19 cellular contexts compared by ENCODE assay signal in genomic region chr18:7645756-7646155, GRCh38.
A peak's percentile ranks its signal among the peaks of the same experiment; 100 is the strongest.
DNase-seq lines count a peak whose midpoint lies in the region; ATAC-seq and TF ChIP-seq lines count a peak whose summit lies in the region.
"Had no signal": no experiment of that assay in that cellular context is flagged by ENCODE, and none has a peak within 500 bp of the region (broad histone marks: within the 10 kb centered on the region; RNA-seq: fewer than 3 reads in every experiment).

No MANE protein-coding gene starts in this region.

- DNase-seq in NCI-H2171 treated with DMSO at 0.1 percent for 48 hours (lab: John Stamatoyannopoulos, UW): peak; percentile 44
- no peak for DNase-seq in NCI-H2171 (lab: John Stamatoyannopoulos, UW)
- DNase-seq in M059J (ENCODE audit: low read depth): peak; percentile 47
- DNase-seq in body of pancreas: peak; percentile 30 to 61 (median 46)
- DNase-seq in renal cortical epithelial cell (ENCODE audit: low read depth): peak; percentile 51
- no peak for DNase-seq in NCI-H774 (lab: John Stamatoyannopoulos, UW)
- DNase-seq: ACHN; activated CD4-positive, alpha-beta T cell treated with anti-CD3 and anti-CD28 coated beads, Interleukin-2, amount 50 U/mL, for 48 hours; activated naive CD4-positive, alpha-beta T cell treated with Interleukin-2 at 50 U/mL for 16 hours; aorta; CD4-positive, alpha-beta T cell; IMR-90; stimulated activated CD4-positive, alpha-beta T cell treated with anti-CD3 and anti-CD28 coated beads, Interleukin-15, amount 100 ng/mL, for 24 hours; T-helper 1 cell; tibial artery had no signal

- TF ChIP-seq CTCF in body of pancreas (IDR thresholded peaks at IDR 0.05): no peak

- H3K36me3 ChIP-seq in body of pancreas (replicated peaks in 1 of 2; ENCODE audit: insufficient read depth in 1 of 2, low read depth in 2 of 2): no peaks in the 10 kb centered on the region
- H3K36me3 ChIP-seq: tibial artery had no signal

- intact Hi-C loops in body of pancreas (cut with DNase I): no loop called here

- peaks cover 11% of the 10 kb centered on the region for H3K4me1 ChIP-seq in body of pancreas

- H3K27ac ChIP-seq in body of pancreas: no peak overlapping the region
- H3K27ac ChIP-seq: tibial artery had no signal

- H3K9me3 ChIP-seq in body of pancreas: no peaks in the 10 kb centered on the region
- H3K9me3 ChIP-seq: tibial artery had no signal

- no peaks in the 10 kb centered on the region for H3K27me3 ChIP-seq in body of pancreas
- H3K27me3 ChIP-seq: tibial artery had no signal

- 62 to 86% methylated on average over 1 of the region's 1 CpG for WGBS in body of pancreas, 2 donors

- no peak for TF ChIP-seq POLR2A in body of pancreas (IDR thresholded peaks at IDR 0.05)

- H3K4me3 ChIP-seq in body of pancreas: no peak overlapping the region
- H3K4me3 ChIP-seq: tibial artery had no signal

- ATAC-seq in body of pancreas: no peak
- no peak for ATAC-seq in GM18519 (IDR thresholded peaks at IDR 0.05; ENCODE audit: low FRiP score, unreplicated experiment)
- ATAC-seq in GM21786 (IDR thresholded peaks at IDR 0.05; ENCODE audit: unreplicated experiment): no peak
- ATAC-seq: Right ventricle myocardium inferior; stimulated activated effector memory CD8-positive, alpha-beta T cell treated with anti-CD3 and anti-CD28 coated beads, Interleukin-12 subunit alpha, Interleukin-12 subunit beta, amount 100 ng/mL, for 72 hours had no signal

Comparison
In these comparisons a context has a peak if more than half of its experiments do, and no peak if none do; other contexts are left out.
1. DNase-seq: peak in NCI-H2171 treated with DMSO at 0.1 percent for 48 hours (single experiment), M059J (single experiment), body of pancreas (4 of 4) and renal cortical epithelial cell (single experiment); none in NCI-H2171 (single experiment) and NCI-H774 (single experiment).